In the genomic region with DNA sequence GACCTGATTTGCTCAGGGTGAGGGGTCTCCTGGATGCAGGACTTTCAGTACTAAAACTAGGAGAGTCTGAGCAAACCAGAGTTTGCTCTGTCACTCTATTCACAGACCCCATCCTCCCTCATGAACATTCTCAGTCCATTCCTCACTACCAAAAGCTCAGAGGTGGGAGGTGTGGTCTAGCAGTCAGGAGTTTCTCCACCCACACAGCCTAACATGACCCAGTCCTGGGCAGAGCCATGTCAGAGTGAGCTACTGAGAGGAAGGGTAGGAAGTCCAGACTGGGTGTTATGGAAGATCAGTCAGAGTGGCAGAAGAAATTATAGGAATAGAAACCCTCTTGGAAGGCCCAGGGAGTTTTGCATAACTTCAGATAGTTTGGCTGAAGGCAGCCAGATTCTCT, we compare ENCODE assay signal across 23 cellular contexts.
"Had no signal": no experiment of that assay in that cellular context is flagged by ENCODE, and none has a peak within 500 bp of the region (broad histone marks: within the 10 kb centered on the region; RNA-seq: fewer than 3 reads in every experiment).

No MANE protein-coding gene starts in this region.

- H3K4me1 Mint-ChIP-seq: endodermal cell; memory B cell; stimulated activated naive CD8-positive, alpha-beta T cell treated with anti-CD3 and anti-CD28 coated beads, Interleukin-15, amount 100 ng/mL, for 72 hours had no signal

- H3K4me3 ChIP-seq: dorsolateral prefrontal cortex, gastroesophageal sphincter, heart left ventricle, suprapubic skin, transverse colon, vagina had no signal

- H3K4me1 ChIP-seq: gastroesophageal sphincter, heart left ventricle, suprapubic skin, transverse colon, vagina had no signal

- H3K27me3 ChIP-seq: dorsolateral prefrontal cortex, gastroesophageal sphincter, heart left ventricle, neutrophil, suprapubic skin, transverse colon, vagina had no signal

- H3K36me3 ChIP-seq: gastroesophageal sphincter, heart left ventricle, neutrophil, suprapubic skin, transverse colon, vagina, WERI-Rb-1 had no signal

- H3K4me3 Mint-ChIP-seq: activated T-cell treated with anti-CD3 and anti-CD28 coated beads, Interleukin-2, amount 50 U/mL, for 72 hours; endodermal cell; memory B cell; naive thymus-derived CD8-positive, alpha-beta T cell; stimulated activated naive CD8-positive, alpha-beta T cell treated with anti-CD3 and anti-CD28 coated beads, Interleukin-15, amount 100 ng/mL, for 72 hours had no signal

- FAIRE-seq: colon had no signal

- H3K27ac ChIP-seq: dorsolateral prefrontal cortex, gastroesophageal sphincter, heart left ventricle, neutrophil, suprapubic skin, transverse colon, vagina, WERI-Rb-1 had no signal

- H3K27me3 Mint-ChIP-seq: stimulated activated naive CD8-positive, alpha-beta T cell treated with anti-CD3 and anti-CD28 coated beads, Interleukin-15, amount 100 ng/mL, for 72 hours had no signal

- DNase-seq: activated CD4-positive, alpha-beta T cell treated with anti-CD3 and anti-CD28 coated beads for 1 hour; activated CD8-positive, alpha-beta memory T cell treated with anti-CD3 and anti-CD28 coated beads for 24 hours; activated effector memory CD4-positive, alpha-beta T cell treated with anti-CD3 and anti-CD28 coated beads, Interleukin-2, amount 50 U/mL, for 16 hours; activated naive CD4-positive, alpha-beta T cell treated with anti-CD3 and anti-CD28 coated beads, Interleukin-2, amount 50 U/mL, for 16 hours; activated T-cell treated with anti-CD3 and anti-CD28 coated beads, Interleukin-2, amount 50 U/mL, for 72 hours; caudate nucleus; dorsolateral prefrontal cortex; endodermal cell; heart left ventricle; left ventricle myocardium superior; naive thymus-derived CD8-positive, alpha-beta T cell; posterior cingulate gyrus; retina; stimulated activated naive CD8-positive, alpha-beta T cell treated with anti-CD3 and anti-CD28 coated beads, Interleukin-15, amount 100 ng/mL, for 72 hours; SW 1271; transverse colon; WERI-Rb-1 had no signal

- H3K36me3 Mint-ChIP-seq: memory B cell had no signal

- H3K27ac Mint-ChIP-seq: activated T-cell treated with anti-CD3 and anti-CD28 coated beads, Interleukin-2, amount 50 U/mL, for 72 hours; endodermal cell; memory B cell; naive thymus-derived CD8-positive, alpha-beta T cell; stimulated activated naive CD8-positive, alpha-beta T cell treated with anti-CD3 and anti-CD28 coated beads, Interleukin-15, amount 100 ng/mL, for 72 hours had no signal

- H3K9me3 ChIP-seq: gastroesophageal sphincter, neutrophil, suprapubic skin, transverse colon, vagina had no signal
